14 cellular contexts compared by ENCODE assay signal in the genomic region with DNA sequence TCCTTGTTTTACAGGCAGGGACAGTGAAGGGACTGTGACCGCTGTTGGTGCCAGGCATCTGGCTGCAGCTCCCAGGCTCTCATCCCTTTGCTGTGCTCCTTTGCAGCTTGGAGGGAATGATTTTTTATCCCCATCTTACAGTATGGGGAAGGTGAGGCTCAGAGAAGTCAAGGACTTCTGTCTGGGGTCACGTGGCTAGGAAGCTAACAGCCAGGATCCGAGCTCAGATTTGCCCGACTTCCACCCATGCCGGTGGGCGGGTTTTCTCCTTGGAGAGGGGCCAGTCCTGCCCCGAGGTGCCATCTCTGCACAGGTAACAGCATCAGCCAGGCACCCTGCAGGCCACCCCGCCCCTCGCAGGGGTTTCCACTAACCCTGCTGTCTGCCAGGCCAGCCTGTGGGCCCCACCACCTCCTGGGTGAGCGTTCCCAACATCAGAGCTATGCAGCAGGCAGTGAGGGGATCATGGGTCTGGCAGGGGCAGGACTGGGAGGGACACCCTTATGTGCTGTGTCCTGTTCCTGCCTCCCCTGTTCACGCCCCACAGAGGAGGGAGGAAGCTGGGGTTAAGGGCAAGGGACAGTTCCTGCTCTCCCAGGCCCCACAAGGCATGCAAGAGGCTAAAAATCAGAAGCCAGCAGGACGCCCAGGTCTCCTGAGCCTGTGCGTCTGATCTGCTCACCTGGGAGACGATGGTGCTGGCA. TPM values are rescaled to one million over a fixed set of nuclear protein-coding genes. Genes with fewer than 3 reads are reported as not detected.
DNase-seq lines count a peak whose midpoint lies in the region; ATAC-seq, FAIRE-seq and TF ChIP-seq lines count a peak whose summit lies in the region.
"Had no signal": no experiment of that assay in that cellular context is flagged by ENCODE, and none has a peak within 500 bp of the region (broad histone marks: within the 10 kb centered on the region; RNA-seq: fewer than 3 reads in every experiment).

No MANE protein-coding gene starts in this region.

- DNase-seq in A549 (ENCODE audit: low read depth in 1 of 2, low spot score in 1 of 2) (no peak), HTR-8/SVneo (ENCODE audit: insufficient read length, low spot score) (no peak)
- no peak for DNase-seq in CD4-positive, alpha-beta memory T cell
- DNase-seq: BE2C, DMS53, GF-D8, KG1 had no signal

- POLR2A ChIA-PET in A549 (lab: Yijun Ruan, JAX): no interaction called here
- POLR2A ChIA-PET in CD4-positive, alpha-beta memory T cell (lab: Charles Lee; ENCODE audit: partially characterized antibody): no interaction called here

- TF ChIP-seq CTCF in A549 (IDR thresholded peaks at IDR 0.05): no peak

- H3K36me3 Mint-ChIP-seq in CD4-positive, alpha-beta memory T cell: no peaks in the 10 kb centered on the region

- H3K9ac ChIP-seq in BLaER1 treated with 17β-estradiol and CSF1 and Interleukin-3, amounts not matched to agents 10 nM and 100 nM: peak overlapping the region in 8 of 11 experiments; percentile 54 to 84 (median 76); a peak in 15 of 22 replicates

- FAIRE-seq in A549 (lab: Jason Lieb, UNC) (no peak), HTR-8/SVneo (lab: Jason Lieb, UNC) (peak; percentile 51)
- FAIRE-seq: A204.1, GM19239, H54 had no signal

- peak overlapping the region in 1 of 7 donors; percentile 61 for H3K27ac Mint-ChIP-seq in CD4-positive, alpha-beta memory T cell

- H3K4me2 ChIP-seq in A549: no peak overlapping the region
- H3K4me2 ChIP-seq in BLaER1 treated with 17β-estradiol and CSF1 and Interleukin-3, amounts not matched to agents 10 nM and 100 nM: peak overlapping the region in 10 of 11 experiments; percentile 41 to 96 (median 88); a peak in 18 of 22 replicates

- ATAC-seq in A549 (peak; percentile 9 to 30; a peak in 3 of 6 replicates), esophagus mucosa (peak; percentile 10), HG02642 (IDR thresholded peaks at IDR 0.05; ENCODE audit: poor library complexity, unreplicated experiment) (no peak), GM21528 (IDR thresholded peaks at IDR 0.05; ENCODE audit: low FRiP score, unreplicated experiment) (no peak)

- H3K4me1 ChIP-seq in A549: peaks cover 11% of the 10 kb centered on the region
- H3K4me1 ChIP-seq in BLaER1 treated with 17β-estradiol and CSF1 and Interleukin-3, amounts not matched to agents 10 nM and 100 nM: peaks cover 25 to 65% (median 44%) of the 10 kb centered on the region in 10 experiments
- no peaks in the 10 kb centered on the region for H3K4me1 ChIP-seq in CD4-positive, alpha-beta memory T cell (ENCODE audit: insufficient read depth, low read length)
- H3K4me1 ChIP-seq: BE2C had no signal

- H3K9me3 Mint-ChIP-seq in CD4-positive, alpha-beta memory T cell: peaks cover 2 to 19% (median 13%) of the 10 kb centered on the region in 8 donors

- no peak for TF ChIP-seq EP300 in A549 (IDR thresholded peaks at IDR 0.05)

- no peak overlapping the region for H3K4me3 ChIP-seq in A549
- H3K4me3 ChIP-seq in BLaER1 treated with 17β-estradiol and CSF1 and Interleukin-3, amounts not matched to agents 10 nM and 100 nM: no peak overlapping the region
- no peak overlapping the region for H3K4me3 ChIP-seq in CD4-positive, alpha-beta memory T cell (ENCODE audit: low read length in 2 of 2)

- no peak overlapping the region for H3K27ac ChIP-seq in A549
- peak overlapping the region in 9 of 11 experiments; percentile 76 to 96 (median 93); a peak in 18 of 22 replicates for H3K27ac ChIP-seq in BLaER1 treated with 17β-estradiol and CSF1 and Interleukin-3, amounts not matched to agents 10 nM and 100 nM
- no peak overlapping the region for H3K27ac ChIP-seq in CD4-positive, alpha-beta memory T cell (ENCODE audit: low read depth, low read length)

- H4K20me1 ChIP-seq in BLaER1 treated with 17β-estradiol and CSF1 and Interleukin-3, amounts not matched to agents 10 nM and 100 nM: no peaks in the 10 kb centered on the region; a peak in 1 of 22 replicates

- no peak overlapping the region for H3K4me3 Mint-ChIP-seq in CD4-positive, alpha-beta memory T cell

- no peaks in the 10 kb centered on the region for H3K4me1 Mint-ChIP-seq in CD4-positive, alpha-beta memory T cell

- WGBS in A549 (ENCODE audit: missing lambda C conversion rate): 62% methylated on average over 13 of the region's 14 CpGs

- peaks cover 21% of the 10 kb centered on the region for H3K9me3 ChIP-seq in A549
- peaks cover 6 to 16% (median 9%) of the 10 kb centered on the region in 11 experiments; a peak in 18 of 22 replicates for H3K9me3 ChIP-seq in BLaER1 treated with 17β-estradiol and CSF1 and Interleukin-3, amounts not matched to agents 10 nM and 100 nM (replicated peaks in 1 of 11)
- H3K9me3 ChIP-seq in CD4-positive, alpha-beta memory T cell (ENCODE audit: control insufficient read depth in 1 of 2, low read length in 2 of 2): no peaks in the 10 kb centered on the region
- H3K9me3 ChIP-seq: BE2C had no signal

- no peak for TF ChIP-seq POLR2A in A549 (IDR thresholded peaks at IDR 0.05; ENCODE audit: low read length)

- intact Hi-C loops in CD4-positive, alpha-beta memory T cell (cut with micrococcal nuclease): no loop called here

- CTCF ChIA-PET in A549 (lab: Yijun Ruan, JAX): interaction anchor here (0.6 to 7.1 kb wide), 7 partner anchors 8 to 251 kb away, joined by 3 to 110 read pairs (median 4); no protein-coding TSS in a partner anchor
- CTCF ChIA-PET in CD4-positive, alpha-beta memory T cell (lab: Charles Lee; ENCODE audit: partially characterized antibody): interaction anchor here (1.6 kb wide), 1 partner anchor 9 kb away, joined by 9 read pairs; no protein-coding TSS in a partner anchor

- no peaks in the 10 kb centered on the region; a peak in 1 of 22 replicates for H3K27me3 ChIP-seq in BLaER1 treated with 17β-estradiol and CSF1 and Interleukin-3, amounts not matched to agents 10 nM and 100 nM
- H3K27me3 ChIP-seq in CD4-positive, alpha-beta memory T cell (ENCODE audit: insufficient read depth, low read length): no peaks in the 10 kb centered on the region

- TF ChIP-seq RAD21 in A549 (conservative IDR thresholded peaks at IDR 0.05 in 1 of 2, IDR thresholded peaks at IDR 0.05 in 1 of 2): no peak

- peaks cover 8 to 14% of the 10 kb centered on the region in 2 donors for H3K27me3 Mint-ChIP-seq in CD4-positive, alpha-beta memory T cell

- H3K36me3 ChIP-seq in BLaER1 treated with 17β-estradiol and CSF1 and Interleukin-3, amounts not matched to agents 10 nM and 100 nM: no peaks in the 10 kb centered on the region
- H3K36me3 ChIP-seq in CD4-positive, alpha-beta memory T cell (ENCODE audit: insufficient read depth, low read length): no peaks in the 10 kb centered on the region
- H3K36me3 ChIP-seq: BE2C had no signal

TF ChIP-seq in A549, 52 proteins besides CTCF, POLR2A, EP300 and RAD21 (continues in another document):
- TF ChIP-seq MAZ (IDR thresholded peaks at IDR 0.05; ENCODE audit: borderline replicate concordance, low read depth, low read length) (no peak), HOXB13 (CRISPR knock-in tag; IDR thresholded peaks at IDR 0.05; ENCODE audit: low read depth) (no peak), SREBF2 (IDR thresholded peaks at IDR 0.05) (no peak), HOXB5 (CRISPR knock-in tag; IDR thresholded peaks at IDR 0.05) (no peak), NR3C1 (IDR thresholded peaks at IDR 0.05) (no peak), EHMT2 (IDR thresholded peaks at IDR 0.05; ENCODE audit: low read depth) (no peak), SMC3 (IDR thresholded peaks at IDR 0.05) (no peak), CBX8 (IDR thresholded peaks at IDR 0.05) (no peak), KDM5A (IDR thresholded peaks at IDR 0.05) (no peak), EHF (CRISPR knock-in tag; IDR thresholded peaks at IDR 0.05) (no peak), TP53 (CRISPR knock-in tag; IDR thresholded peaks at IDR 0.05) (no peak)
- TF ChIP-seq, protein P1, sequence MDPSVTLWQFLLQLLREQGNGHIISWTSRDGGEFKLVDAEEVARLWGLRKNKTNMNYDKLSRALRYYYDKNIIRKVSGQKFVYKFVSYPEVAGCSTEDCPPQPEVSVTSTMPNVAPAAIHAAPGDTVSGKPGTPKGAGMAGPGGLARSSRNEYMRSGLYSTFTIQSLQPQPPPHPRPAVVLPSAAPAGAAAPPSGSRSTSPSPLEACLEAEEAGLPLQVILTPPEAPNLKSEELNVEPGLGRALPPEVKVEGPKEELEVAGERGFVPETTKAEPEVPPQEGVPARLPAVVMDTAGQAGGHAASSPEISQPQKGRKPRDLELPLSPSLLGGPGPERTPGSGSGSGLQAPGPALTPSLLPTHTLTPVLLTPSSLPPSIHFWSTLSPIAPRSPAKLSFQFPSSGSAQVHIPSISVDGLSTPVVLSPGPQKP (IDR thresholded peaks at IDR 0.05; ENCODE audit: low read depth, low read length): no peak
- TF ChIP-seq, protein P2, sequence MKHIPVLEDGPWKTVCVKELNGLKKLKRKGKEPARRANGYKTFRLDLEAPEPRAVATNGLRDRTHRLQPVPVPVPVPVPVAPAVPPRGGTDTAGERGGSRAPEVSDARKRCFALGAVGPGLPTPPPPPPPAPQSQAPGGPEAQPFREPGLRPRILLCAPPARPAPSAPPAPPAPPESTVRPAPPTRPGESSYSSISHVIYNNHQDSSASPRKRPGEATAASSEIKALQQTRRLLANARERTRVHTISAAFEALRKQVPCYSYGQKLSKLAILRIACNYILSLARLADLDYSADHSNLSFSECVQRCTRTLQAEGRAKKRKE (CRISPR knock-in tag; IDR thresholded peaks at IDR 0.05; ENCODE audit: low read depth): no peak
- TF ChIP-seq, protein P3, sequence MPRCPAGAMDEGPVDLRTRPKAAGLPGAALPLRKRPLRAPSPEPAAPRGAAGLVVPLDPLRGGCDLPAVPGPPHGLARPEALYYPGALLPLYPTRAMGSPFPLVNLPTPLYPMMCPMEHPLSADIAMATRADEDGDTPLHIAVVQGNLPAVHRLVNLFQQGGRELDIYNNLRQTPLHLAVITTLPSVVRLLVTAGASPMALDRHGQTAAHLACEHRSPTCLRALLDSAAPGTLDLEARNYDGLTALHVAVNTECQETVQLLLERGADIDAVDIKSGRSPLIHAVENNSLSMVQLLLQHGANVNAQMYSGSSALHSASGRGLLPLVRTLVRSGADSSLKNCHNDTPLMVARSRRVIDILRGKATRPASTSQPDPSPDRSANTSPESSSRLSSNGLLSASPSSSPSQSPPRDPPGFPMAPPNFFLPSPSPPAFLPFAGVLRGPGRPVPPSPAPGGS (IDR thresholded peaks at IDR 0.05): no peak
- TF ChIP-seq, protein P4, sequence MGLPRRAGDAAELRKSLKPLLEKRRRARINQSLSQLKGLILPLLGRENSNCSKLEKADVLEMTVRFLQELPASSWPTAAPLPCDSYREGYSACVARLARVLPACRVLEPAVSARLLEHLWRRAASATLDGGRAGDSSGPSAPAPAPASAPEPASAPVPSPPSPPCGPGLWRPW (IDR thresholded peaks at IDR 0.05): no peak

RNA-seq across cellular contexts. Expression of a gene that starts 25.4 kb away (rescaled TPM):
- polyA plus RNA-seq in A549 (2011; rRNA removed): 0.36 and 0.38 TPM in 2 replicates
- 0.66 and 0.96 TPM in 2 replicates for polyA plus RNA-seq in A549 (2012; cell fraction: cytosol; rRNA removed)
- 0.80 and 0.91 TPM in 2 replicates for polyA plus RNA-seq in A549 (2012; cell fraction: nucleus; rRNA removed)
- 1.4 to 1.6 TPM (median 1.4 TPM) in 3 replicates for polyA plus RNA-seq in A549 (2017; fragmentation: RNase III; extraction: RNeasy Plus Mini Kit Qiagen cat#74134 plus additional on column Dnase treatment)
- 0.17 and 0.58 TPM in 2 replicates for polyA minus RNA-seq in A549 (2011; rRNA and poly(A)+ RNA removed)
- 0.16 TPM for total RNA-seq in esophagus mucosa
- total RNA-seq in CD4-positive, alpha-beta memory T cell: under 1 TPM in 1 of 2 experiments, not detected in 1; 0.09 TPM
- not detected for polyA plus RNA-seq in CD4-positive, alpha-beta memory T cell

Comparison
In these comparisons a context has a peak if more than half of its experiments do, and no peak if none do; other contexts are left out.
1. ATAC-seq: peak in A549 (2 of 2) and esophagus mucosa (single experiment); none in HG02642 (single experiment) and GM21528 (single experiment).
2. H3K27ac ChIP-seq: peak in BLaER1 treated with 17β-estradiol and CSF1 and Interleukin-3, amounts not matched to agents 10 nM and 100 nM (9 of 11); none in A549 (0 of 2) and CD4-positive, alpha-beta memory T cell (single experiment).